Comparison of ENCODE assay signal across 1 cellular context in genomic region chr6:163902993-163903392, GRCh38.
TF ChIP-seq lines count a peak whose summit lies in the region.

No MANE protein-coding gene starts in this region.

TF ChIP-seq in SK-N-SH, 30 proteins besides CTCF, POLR2A, EP300 and RAD21 (continued from another document):
- TF ChIP-seq REST (IDR thresholded peaks at IDR 0.05; ENCODE audit: low read depth, low read length), result no peak
- TF ChIP-seq SIN3A (IDR thresholded peaks at IDR 0.05; ENCODE audit: borderline replicate concordance, low read depth, low read length), result no peak
- TF ChIP-seq FOXM1 (IDR thresholded peaks at IDR 0.05; ENCODE audit: low read depth), result no peak
- no peak for TF ChIP-seq MEF2A (IDR thresholded peaks at IDR 0.05; ENCODE audit: borderline replicate concordance, low read depth)
- TF ChIP-seq IRF3 (IDR thresholded peaks at IDR 0.05; ENCODE audit: low read depth, low read length), result no peak
- no peak for TF ChIP-seq RFX5 (IDR thresholded peaks at IDR 0.05; ENCODE audit: low read length)
- no peak for TF ChIP-seq MXI1 (IDR thresholded peaks at IDR 0.05; ENCODE audit: low read depth, low read length)
- TF ChIP-seq NRF1 (IDR thresholded peaks at IDR 0.05; ENCODE audit: low read depth, low read length), result no peak
- no peak for TF ChIP-seq TCF12 (IDR thresholded peaks at IDR 0.05)
- TF ChIP-seq GATA2 (CRISPR knock-in tag; IDR thresholded peaks at IDR 0.05), result no peak
- TF ChIP-seq TAF1 (IDR thresholded peaks at IDR 0.05; ENCODE audit: borderline replicate concordance, low read depth, low read length), result no peak
- no peak for TF ChIP-seq RCOR1 (IDR thresholded peaks at IDR 0.05; ENCODE audit: low read length)
